Comparison of ENCODE assay signal across 9 cellular contexts in genomic region chr19:3852177-3852511, GRCh38. TPM values are rescaled to one million over a fixed set of nuclear protein-coding genes. Genes with fewer than 3 reads are reported as not detected.
"Had no signal": no experiment of that assay in that cellular context is flagged by ENCODE, and none has a peak within 500 bp of the region (broad histone marks: within the 10 kb centered on the region; RNA-seq: fewer than 3 reads in every experiment).

No MANE protein-coding gene starts in this region.

- DNase-seq: GOT3 had no signal

- H3K4me1 ChIP-seq: HAP-1 had no signal

- H3K27ac Mint-ChIP-seq: HFFc6 had no signal

- H3K4me3 Mint-ChIP-seq: HFFc6 had no signal

- H3K9me3 ChIP-seq: HAP-1 had no signal

- H3K4me3 ChIP-seq: GM23248, HAP-1, K562 had no signal

- H3K36me3 ChIP-seq: HAP-1 had no signal

- H3K9ac ChIP-seq: GM23248 had no signal

- H2AFZ ChIP-seq: GM23248 had no signal

- H3K27ac ChIP-seq: GM23248, HL-60 had no signal

RNA-seq across cellular contexts. Expression of gene ZFR2, which starts 16.7 kb away (rescaled TPM):
- total RNA-seq: GM23248, H4, HFFc6, HT1080, IMR-90 had no signal
- polyA plus RNA-seq: GM23248 had no signal

RNA-seq across cellular contexts. Expression of gene ATCAY, which starts 28.3 kb away (rescaled TPM):
- total RNA-seq: GM23248, H4, HFFc6, HT1080, K562 had no signal
- polyA plus RNA-seq: GM23248, K562 had no signal
